Comparison of ENCODE assay signal across 1 cellular context in the genomic region with DNA sequence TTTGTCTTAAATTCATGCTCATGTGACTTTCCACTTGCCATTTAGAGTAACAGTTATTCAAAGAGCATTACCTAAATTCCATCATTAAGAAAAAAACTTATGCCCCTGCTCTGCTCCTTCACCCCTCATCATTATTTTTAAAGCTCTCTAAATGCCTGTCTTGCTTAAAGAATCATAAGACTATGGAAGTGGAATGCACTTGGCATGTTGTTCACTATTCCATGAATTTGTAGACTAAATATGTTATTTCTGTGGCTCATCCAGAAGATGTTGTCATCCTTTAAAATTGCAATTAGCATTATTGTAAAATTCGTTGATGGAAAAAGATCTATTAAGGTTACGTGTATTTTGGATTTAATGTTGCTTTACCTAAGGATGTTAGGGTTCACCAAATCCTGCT.
TF ChIP-seq lines count a peak whose summit lies in the region.

No MANE protein-coding gene starts in this region.

TF ChIP-seq in IMR-90, 13 proteins besides CTCF, POLR2A, EP300 and RAD21 (continued from another document):
- TF ChIP-seq USF2 (IDR thresholded peaks at IDR 0.05; ENCODE audit: low read depth, low read length), result no peak
- no peak for TF ChIP-seq MAFK (IDR thresholded peaks at IDR 0.05; ENCODE audit: low read depth, low read length)
- no peak for TF ChIP-seq CEBPB (IDR thresholded peaks at IDR 0.05; ENCODE audit: low read depth, low read length)
- no peak for TF ChIP-seq NFE2L2 (IDR thresholded peaks at IDR 0.05; ENCODE audit: low read depth, low read length)
- TF ChIP-seq RCOR1 (IDR thresholded peaks at IDR 0.05; ENCODE audit: insufficient replicate concordance, low read length), result no peak
